Comparison of ENCODE assay signal across 1 cellular context in genomic region chr6:27388293-27389197, GRCh38.
TF ChIP-seq lines count a peak whose summit lies in the region.

Gene ZNF391 (plus strand): TSS chr6:27388759. CDS start chr6:27400371, 11,612 bp downstream.

TF ChIP-seq in K562, 482 proteins besides CTCF, POLR2A, EP300 and RAD21 (continued from another document and continues in another):
- TF ChIP-seq KLF16 (IDR thresholded peaks at IDR 0.05) (no peak), PBX2 (CRISPR knock-in tag; IDR thresholded peaks at IDR 0.05; ENCODE audit: low read depth) (0 out of 2 replicates have a peak, but pooled peaks have one; percentile 3), PBX2 (tag; conservative IDR thresholded peaks at IDR 0.05; ENCODE audit: low read depth) (0 out of 2 replicates have a peak, but pooled peaks have one; percentile 8), HDAC6 (IDR thresholded peaks at IDR 0.05; ENCODE audit: low read depth, low read length) (0 out of 2 replicates have a peak, but pooled peaks have one; percentile 70), PREB (CRISPR knock-in tag; IDR thresholded peaks at IDR 0.05) (no peak), MYNN (IDR thresholded peaks at IDR 0.05) (peak; percentile 51), MYNN (CRISPR knock-in tag; IDR thresholded peaks at IDR 0.05) (no peak), CHD4 (IDR thresholded peaks at IDR 0.05; ENCODE audit: insufficient read depth, insufficient replicate concordance, low read depth, low read length, poor library complexity, severe bottlenecking) (no peak), NCOA1 (IDR thresholded peaks at IDR 0.05; ENCODE audit: low read depth) (peak; percentile 99), RHOXF2B (CRISPR knock-in tag; conservative IDR thresholded peaks at IDR 0.05) (no peak), ESRRB (CRISPR knock-in tag; IDR thresholded peaks at IDR 0.05; ENCODE audit: borderline replicate concordance) (no peak), EZH2 (IDR thresholded peaks at IDR 0.05; ENCODE audit: borderline replicate concordance, low read depth, low read length) (no peak), CBX8 (IDR thresholded peaks at IDR 0.05; ENCODE audit: borderline replicate concordance, extremely low read depth, low read depth, low read length, poor library complexity, severe bottlenecking) (no peak), RBM34 (IDR thresholded peaks at IDR 0.05; ENCODE audit: borderline replicate concordance, insufficient read depth, low read length) (no peak), ZNF395 (CRISPR knock-in tag; IDR thresholded peaks at IDR 0.05) (peak; percentile 91), ATF7 (IDR thresholded peaks at IDR 0.05) (peak; percentile 84), SLC30A9 (CRISPR knock-in tag; IDR thresholded peaks at IDR 0.05) (no peak), GTF3C2 (IDR thresholded peaks at IDR 0.05; ENCODE audit: borderline replicate concordance, extremely low read depth, insufficient read length) (peak; percentile 13), HSF4 (CRISPR knock-in tag; IDR thresholded peaks at IDR 0.05; ENCODE audit: borderline replicate concordance) (no peak), ARNT (IDR thresholded peaks at IDR 0.05) (peak; percentile 86 to 89; a peak in 3 of 4 replicates), PRMT5 (CRISPR knock-in tag; IDR thresholded peaks at IDR 0.05) (no peak), ZFPM2 (CRISPR knock-in tag; IDR thresholded peaks at IDR 0.05) (no peak), ZNF766 (CRISPR knock-in tag; conservative IDR thresholded peaks at IDR 0.05) (peak; percentile 35; the same call in 1 of the 2 replicates), FOXJ3 (CRISPR knock-in tag; IDR thresholded peaks at IDR 0.05) (no peak), ZNF586 (CRISPR knock-in tag; conservative IDR thresholded peaks at IDR 0.05) (no peak), PHF21A (IDR thresholded peaks at IDR 0.05; ENCODE audit: borderline replicate concordance, low read depth) (peak; percentile 83; the same call in 1 of the 2 replicates), PPARD (CRISPR knock-in tag; IDR thresholded peaks at IDR 0.05) (no peak), MLLT1 (IDR thresholded peaks at IDR 0.05) (peak in 1 of 2 experiments; percentile 84; a peak in 3 of 4 replicates), ELF1 (tag; IDR thresholded peaks at IDR 0.05) (peak; percentile 64), ZKSCAN3 (CRISPR knock-in tag; IDR thresholded peaks at IDR 0.05) (no peak), CREB5 (CRISPR knock-in tag; IDR thresholded peaks at IDR 0.05) (no peak), ARID3A (IDR thresholded peaks at IDR 0.05; ENCODE audit: borderline replicate concordance, low read depth, low read length) (no peak), SRSF9 (IDR thresholded peaks at IDR 0.05; ENCODE audit: borderline replicate concordance, low read depth, low read length) (no peak), ZNF584 (CRISPR knock-in tag; IDR thresholded peaks at IDR 0.05; ENCODE audit: low read depth) (0 out of 2 replicates have a peak, but pooled peaks have one; percentile 37), STAT5B (CRISPR knock-in tag; IDR thresholded peaks at IDR 0.05) (no peak), ZNF277 (CRISPR knock-in tag; IDR thresholded peaks at IDR 0.05; ENCODE audit: borderline replicate concordance) (no peak), ZBTB5 (IDR thresholded peaks at IDR 0.05) (no peak), NELFE (IDR thresholded peaks at IDR 0.05; ENCODE audit: insufficient read depth, insufficient read length) (no peak), BRD9 (IDR thresholded peaks at IDR 0.05; ENCODE audit: low read depth, partially characterized antibody) (peak; percentile 89), ZNF347 (CRISPR knock-in tag; IDR thresholded peaks at IDR 0.05; ENCODE audit: low read depth) (no peak), CHD2 (IDR thresholded peaks at IDR 0.05; ENCODE audit: low read depth, low read length) (no peak), RUNX1 (IDR thresholded peaks at IDR 0.05; ENCODE audit: low read depth) (no peak), ESRRA (IDR thresholded peaks at IDR 0.05; ENCODE audit: borderline replicate concordance, low read depth) (peak; percentile 84)
